2 cellular contexts compared by ENCODE assay signal in genomic region chr6:136611133-136611532, GRCh38.
TF ChIP-seq lines count a peak whose summit lies in the region.

No MANE protein-coding gene starts in this region.

TF ChIP-seq in IMR-90, 13 proteins besides CTCF, POLR2A, EP300 and RAD21:
- no peak for TF ChIP-seq SMC3 (IDR thresholded peaks at IDR 0.05; ENCODE audit: low read depth, low read length)
- TF ChIP-seq MAZ (IDR thresholded peaks at IDR 0.05; ENCODE audit: borderline replicate concordance, low read depth, low read length) = no peak
- no peak for TF ChIP-seq MAFK (IDR thresholded peaks at IDR 0.05; ENCODE audit: low read depth, low read length)
- no peak for TF ChIP-seq CHD1 (IDR thresholded peaks at IDR 0.05; ENCODE audit: low read depth, low read length)
- no peak for TF ChIP-seq BHLHE40 (IDR thresholded peaks at IDR 0.05; ENCODE audit: low read depth, low read length)
- TF ChIP-seq, protein P1, sequence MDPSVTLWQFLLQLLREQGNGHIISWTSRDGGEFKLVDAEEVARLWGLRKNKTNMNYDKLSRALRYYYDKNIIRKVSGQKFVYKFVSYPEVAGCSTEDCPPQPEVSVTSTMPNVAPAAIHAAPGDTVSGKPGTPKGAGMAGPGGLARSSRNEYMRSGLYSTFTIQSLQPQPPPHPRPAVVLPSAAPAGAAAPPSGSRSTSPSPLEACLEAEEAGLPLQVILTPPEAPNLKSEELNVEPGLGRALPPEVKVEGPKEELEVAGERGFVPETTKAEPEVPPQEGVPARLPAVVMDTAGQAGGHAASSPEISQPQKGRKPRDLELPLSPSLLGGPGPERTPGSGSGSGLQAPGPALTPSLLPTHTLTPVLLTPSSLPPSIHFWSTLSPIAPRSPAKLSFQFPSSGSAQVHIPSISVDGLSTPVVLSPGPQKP (IDR thresholded peaks at IDR 0.05; ENCODE audit: borderline replicate concordance, low read depth, low read length) = no peak
- no peak for TF ChIP-seq RCOR1 (IDR thresholded peaks at IDR 0.05; ENCODE audit: insufficient replicate concordance, low read length)
- no peak for TF ChIP-seq FOS (IDR thresholded peaks at IDR 0.05; ENCODE audit: low read depth, low read length)
- TF ChIP-seq USF2 (IDR thresholded peaks at IDR 0.05; ENCODE audit: low read depth, low read length) = no peak
- TF ChIP-seq RFX5 (IDR thresholded peaks at IDR 0.05; ENCODE audit: low read depth, low read length) = no peak

TF ChIP-seq in HepG2, 621 proteins besides CTCF, POLR2A, EP300 and RAD21:
- no peak for TF ChIP-seq MTF2 (CRISPR knock-in tag; IDR thresholded peaks at IDR 0.05; ENCODE audit: borderline replicate concordance)
- TF ChIP-seq ZNF558 (CRISPR knock-in tag; IDR thresholded peaks at IDR 0.05; ENCODE audit: borderline replicate concordance) = no peak
- no peak for TF ChIP-seq KLF13 (CRISPR knock-in tag; IDR thresholded peaks at IDR 0.05)
- TF ChIP-seq DPF2 (CRISPR knock-in tag; IDR thresholded peaks at IDR 0.05; ENCODE audit: borderline replicate concordance, low read depth) = no peak
